15 cellular contexts compared by ENCODE assay signal in genomic region chr6:25499851-25500250, GRCh38.
A peak's percentile ranks its signal among the peaks of the same experiment; 100 is the strongest.
DNase-seq lines count a peak whose midpoint lies in the region; TF ChIP-seq lines count a peak whose summit lies in the region.
"Had no signal": no experiment of that assay in that cellular context is flagged by ENCODE, and none has a peak within 500 bp of the region (broad histone marks: within the 10 kb centered on the region; RNA-seq: fewer than 3 reads in every experiment).

No MANE protein-coding gene starts in this region.

- no peak overlapping the region for H2BK5ac ChIP-seq in H9 (ENCODE audit: insufficient read length, low read length)

- H3K27me3 ChIP-seq in H9 (ENCODE audit: insufficient read depth, low read length) (no peaks in the 10 kb centered on the region), transverse colon (no peaks in the 10 kb centered on the region)
- H3K27me3 ChIP-seq: tibial nerve had no signal

- no peak overlapping the region for H3K14ac ChIP-seq in H9 (ENCODE audit: insufficient read depth, low read length)

- intact Hi-C loops in transverse colon (cut with DNase I; ENCODE audit: low total_unique reads): no loop called here

- H2BK12ac ChIP-seq in H9 (ENCODE audit: insufficient read length, low read depth, low read length): no peak overlapping the region

- H2BK15ac ChIP-seq in H9 (ENCODE audit: low read depth, low read length): no peak overlapping the region

- H2BK20ac ChIP-seq in H9 (ENCODE audit: low read depth, low read length, poor library complexity, severe bottlenecking): no peak overlapping the region

- H3K9me3 ChIP-seq in H9 (ENCODE audit: control insufficient read depth, low read depth, low read length) (no peaks in the 10 kb centered on the region), transverse colon (no peaks in the 10 kb centered on the region)
- H3K9me3 ChIP-seq: prostate gland, tibial nerve had no signal

- H3K4me3 ChIP-seq in foreskin fibroblast (ENCODE audit: low read depth in 1 of 2, low read length in 2 of 2) (no peak overlapping the region), transverse colon (no peak overlapping the region)
- H3K4me3 ChIP-seq: prostate gland, tibial nerve had no signal

- in situ Hi-C loops in transverse colon (cut with MboI; ENCODE audit: low pct_ligation_motif_present in 1 of 4, low pct_unique_long_range_greater_than_20kb in 1 of 4, low sequenced_read_pairs in 3 of 4): no loop called here

- no peak overlapping the region for H3T11ph ChIP-seq in H9 (ENCODE audit: low read length)

- H3K4me3 Mint-ChIP-seq in H9: no peak overlapping the region
- H3K4me3 Mint-ChIP-seq: CD14-positive monocyte, IgD-negative memory B cell had no signal

- no peak overlapping the region for H4K8ac ChIP-seq in H9 (replicated peaks; ENCODE audit: insufficient read length, low read depth, low read length)

- H3K23ac ChIP-seq in H9 (ENCODE audit: insufficient read length, low read depth, low read length): no peak overlapping the region

- no peaks in the 10 kb centered on the region for H3K79me2 ChIP-seq in H9 (ENCODE audit: insufficient read depth, low read length)

- DNase-seq in H9 (no peak), RWPE1 (ENCODE audit: low spot score) (peak; percentile 67), foreskin fibroblast (peak; percentile 31 to 59), renal cortical epithelial cell (ENCODE audit: low read depth) (peak; percentile 69), transverse colon (no peak), SHP77 (lab: John Stamatoyannopoulos, UW) (no peak), NCI-H2081 treated with DMSO at 0.1 percent for 48 hours (lab: John Stamatoyannopoulos, UW) (no peak)
- DNase-seq: activated CD4-positive, alpha-beta T cell treated with anti-CD3 and anti-CD28 coated beads, Interleukin-2, amount 50 U/mL, for 48 hours; aorta; NCI-H1105; stimulated activated CD4-positive, alpha-beta T cell treated with anti-CD3 and anti-CD28 coated beads, Interleukin-2, amount 100 ng/mL, for 24 hours had no signal

- no peaks in the 10 kb centered on the region for H3K4me1 ChIP-seq in H9 (ENCODE audit: insufficient read depth, low read length)
- no peaks in the 10 kb centered on the region for H3K4me1 ChIP-seq in transverse colon
- H3K4me1 ChIP-seq: prostate gland, tibial nerve had no signal

- no peaks in the 10 kb centered on the region for H3K27me3 Mint-ChIP-seq in H9 (ENCODE audit: low read depth)
- H3K27me3 Mint-ChIP-seq: IgD-negative memory B cell had no signal

- H2AFZ ChIP-seq in H9 (ENCODE audit: low read length): no peak overlapping the region

- H2AK5ac ChIP-seq in H9 (ENCODE audit: insufficient read length, low read length): no peak overlapping the region

- TF ChIP-seq CTCF in H9 (conservative IDR thresholded peaks at IDR 0.05) (no peak), RWPE1 (conservative IDR thresholded peaks at IDR 0.05; ENCODE audit: low read depth) (no peak), foreskin fibroblast (IDR thresholded peaks at IDR 0.05; ENCODE audit: low read depth, low read length) (no peak), transverse colon (IDR thresholded peaks at IDR 0.05) (no peak)

- no peaks in the 10 kb centered on the region for H3K9me3 Mint-ChIP-seq in H9
- H3K9me3 Mint-ChIP-seq: CD14-positive monocyte, IgD-negative memory B cell had no signal

- H3K4ac ChIP-seq in H9 (ENCODE audit: low read depth, low read length): no peak overlapping the region

- no peak overlapping the region for H3K4me2 ChIP-seq in H9 (ENCODE audit: insufficient read depth, insufficient read length, low read length)

- H3K27ac ChIP-seq in H9 (ENCODE audit: insufficient read length, low read depth, low read length): no peak overlapping the region
- H3K27ac ChIP-seq in RWPE1: no peak overlapping the region
- H3K27ac ChIP-seq in transverse colon: no peak overlapping the region
- H3K27ac ChIP-seq: prostate gland, tibial nerve had no signal

- POLR2A ChIA-PET in RWPE1 (lab: Yijun Ruan, JAX; ENCODE audit: low non-redundant PET): no interaction called here

- no peak overlapping the region for H2BK120ac ChIP-seq in H9 (ENCODE audit: low read depth, low read length, poor library complexity, severe bottlenecking)

- peaks cover 25 to 33% of the 10 kb centered on the region in 2 experiments for H3K4me1 Mint-ChIP-seq in H9
- H3K4me1 Mint-ChIP-seq: IgD-negative memory B cell had no signal

- H4K20me1 ChIP-seq in H9 (ENCODE audit: control insufficient read depth, insufficient read depth, insufficient read length): no peaks in the 10 kb centered on the region

- no peak overlapping the region for H3K18ac ChIP-seq in H9 (ENCODE audit: insufficient read length, low read depth, low read length)

- H3K23me2 ChIP-seq in H9 (ENCODE audit: insufficient read length, low read depth, low read length, poor library complexity, severe bottlenecking): no peaks in the 10 kb centered on the region

- no peak overlapping the region for H4K91ac ChIP-seq in H9 (ENCODE audit: insufficient read length, low read depth, low read length)

- H3K9ac ChIP-seq in H9 (ENCODE audit: extremely low read depth, insufficient read length, low read length): no peak overlapping the region

- H3K79me1 ChIP-seq in H9 (ENCODE audit: insufficient read depth, low read depth, low read length, poor library complexity, severe bottlenecking): no peaks in the 10 kb centered on the region

- H3K36me3 ChIP-seq in transverse colon: peaks cover 0 to 4% (median 1%) of the 10 kb centered on the region in 4 donors
- H3K36me3 ChIP-seq: prostate gland, tibial nerve had no signal

- CTCF ChIA-PET in RWPE1 (lab: Yijun Ruan, JAX): no interaction called here

- H3K27ac Mint-ChIP-seq in H9: peak overlapping the region in 2 of 3 experiments; percentile 11 to 96; a peak in 3 of 7 replicates
- H3K27ac Mint-ChIP-seq: CD14-positive monocyte, IgD-negative memory B cell had no signal

- H3K36me3 Mint-ChIP-seq in H9 (ENCODE audit: insufficient read depth in 1 of 3, low read depth in 3 of 3): 0 out of 7 replicates have a peak, but pooled peaks cover 0 to 5% (median 0%) of the 10 kb centered on the region in 3 experiments
- H3K36me3 Mint-ChIP-seq: CD14-positive monocyte, IgD-negative memory B cell had no signal

- H4K5ac ChIP-seq in H9 (ENCODE audit: insufficient read length, low read depth, low read length): no peak overlapping the region

- no peak for TF ChIP-seq POLR2A in transverse colon (IDR thresholded peaks at IDR 0.05)

- no peak for TF ChIP-seq EP300 in transverse colon (IDR thresholded peaks at IDR 0.05; ENCODE audit: low read depth)

- H3K56ac ChIP-seq in H9 (ENCODE audit: insufficient read length, low read depth, low read length): no peak overlapping the region

Comparison
In these comparisons a context has a peak if more than half of its experiments do, and no peak if none do; other contexts are left out.
1. DNase-seq: peak in RWPE1 (single experiment), foreskin fibroblast (2 of 2) and renal cortical epithelial cell (single experiment); none in H9 (single experiment), transverse colon (single experiment), SHP77 (0 of 2) and NCI-H2081 treated with DMSO at 0.1 percent for 48 hours (single experiment).